ENCODE assay signal across 8 cellular contexts in the genomic region with DNA sequence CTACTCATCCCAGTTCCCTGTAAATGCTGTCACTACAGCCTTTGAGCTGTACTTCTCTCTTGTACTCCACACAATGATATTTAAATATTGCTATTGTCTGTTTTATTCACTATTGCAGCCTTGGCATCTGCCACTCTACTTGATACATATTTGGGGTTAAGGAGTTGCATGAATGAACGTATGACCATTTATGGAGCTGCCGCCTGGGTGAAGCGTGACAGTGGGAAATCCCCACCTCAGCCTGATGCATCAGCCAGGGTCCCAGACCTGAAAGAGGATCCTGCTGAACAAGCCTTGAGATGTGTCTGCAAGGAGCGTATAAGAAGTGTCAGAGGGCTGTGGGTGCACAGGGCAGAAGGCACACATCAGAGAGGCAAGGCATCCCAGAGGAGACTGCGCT. TPM values are rescaled to one million over a fixed set of nuclear protein-coding genes. Genes with fewer than 3 reads are reported as not detected.
DNase-seq lines count a peak whose midpoint lies in the region; ATAC-seq lines count a peak whose summit lies in the region.

No MANE protein-coding gene starts in this region.

- H3K27ac Mint-ChIP-seq in activated CD8-positive, alpha-beta memory T cell treated with anti-CD3 and anti-CD28 coated beads, Interleukin-2, amount 10 ng/mL, durations not matched to agents 7 days and 5 days = no peak overlapping the region

- H3K27me3 Mint-ChIP-seq in activated CD8-positive, alpha-beta memory T cell treated with anti-CD3 and anti-CD28 coated beads, Interleukin-2, amount 10 ng/mL, durations not matched to agents 7 days and 5 days = peaks cover 15% of the 10 kb centered on the region

- DNase-seq in activated CD8-positive, alpha-beta memory T cell treated with anti-CD3 and anti-CD28 coated beads, Interleukin-2, amount 10 ng/mL, durations not matched to agents 7 days and 5 days = peak; percentile 58
- DNase-seq in stimulated activated CD4-positive, alpha-beta T cell treated with anti-CD3 and anti-CD28 coated beads, Interleukin-2, amount 100 ng/mL, for 4 hours (ENCODE audit: low read depth) = peak; percentile 61
- no peak for DNase-seq in superior temporal gyrus (ENCODE audit: extremely low spot score)
- DNase-seq in NCI-H510A (lab: John Stamatoyannopoulos, UW) = no peak
- DNase-seq in cortex of kidney (lab: John Stamatoyannopoulos, UW) = no peak

- ATAC-seq in GM18907 (IDR thresholded peaks at IDR 0.05; ENCODE audit: unreplicated experiment) (peak; percentile 93), HG03039 (IDR thresholded peaks at IDR 0.05; ENCODE audit: unreplicated experiment) (peak; percentile 76), HG02970 (IDR thresholded peaks at IDR 0.05; ENCODE audit: low FRiP score, unreplicated experiment) (no peak)
- peak; percentile 78 for ATAC-seq in activated CD8-positive, alpha-beta memory T cell treated with anti-CD3 and anti-CD28 coated beads, Interleukin-2, amount 10 ng/mL, durations not matched to agents 7 days and 5 days

- H3K4me3 Mint-ChIP-seq in activated CD8-positive, alpha-beta memory T cell treated with anti-CD3 and anti-CD28 coated beads, Interleukin-2, amount 10 ng/mL, durations not matched to agents 7 days and 5 days = no peak overlapping the region

- H3K36me3 Mint-ChIP-seq in activated CD8-positive, alpha-beta memory T cell treated with anti-CD3 and anti-CD28 coated beads, Interleukin-2, amount 10 ng/mL, durations not matched to agents 7 days and 5 days = peaks cover 2% of the 10 kb centered on the region

- CTCF ChIA-PET in activated CD8-positive, alpha-beta memory T cell treated with anti-CD3 and anti-CD28 coated beads, Interleukin-2, amount 10 ng/mL, durations not matched to agents 7 days and 5 days (lab: Charles Lee) = interaction anchor here (1.7 kb wide), 1 partner anchor 17 kb away, joined by 6 read pairs; no protein-coding TSS in a partner anchor

- H3K9me3 Mint-ChIP-seq in activated CD8-positive, alpha-beta memory T cell treated with anti-CD3 and anti-CD28 coated beads, Interleukin-2, amount 10 ng/mL, durations not matched to agents 7 days and 5 days (ENCODE audit: low read depth) = no peaks in the 10 kb centered on the region

- H3K4me1 Mint-ChIP-seq in activated CD8-positive, alpha-beta memory T cell treated with anti-CD3 and anti-CD28 coated beads, Interleukin-2, amount 10 ng/mL, durations not matched to agents 7 days and 5 days = peaks cover 20% of the 10 kb centered on the region

RNA-seq across cellular contexts. Expression of a gene that starts 39.1 kb away (rescaled TPM):
- 10 to 100 TPM; 46.3 to 66.3 TPM for total RNA-seq in activated CD8-positive, alpha-beta memory T cell treated with anti-CD3 and anti-CD28 coated beads, Interleukin-2, amount 10 ng/mL, durations not matched to agents 7 days and 5 days

RNA-seq across cellular contexts. Expression of a gene that starts 43.1 kb away (rescaled TPM):
- 100 to 1,000 TPM; 130 to 162 TPM for total RNA-seq in activated CD8-positive, alpha-beta memory T cell treated with anti-CD3 and anti-CD28 coated beads, Interleukin-2, amount 10 ng/mL, durations not matched to agents 7 days and 5 days

Comparison
In these comparisons a context has a peak if more than half of its experiments do, and no peak if none do; other contexts are left out.
1. DNase-seq: peak in activated CD8-positive, alpha-beta memory T cell treated with anti-CD3 and anti-CD28 coated beads, Interleukin-2, amount 10 ng/mL, durations not matched to agents 7 days and 5 days (single experiment) and stimulated activated CD4-positive, alpha-beta T cell treated with anti-CD3 and anti-CD28 coated beads, Interleukin-2, amount 100 ng/mL, for 4 hours (single experiment); none in superior temporal gyrus (single experiment), NCI-H510A (single experiment) and cortex of kidney (single experiment).